ENCODE assay signal across 18 cellular contexts in the genomic region with DNA sequence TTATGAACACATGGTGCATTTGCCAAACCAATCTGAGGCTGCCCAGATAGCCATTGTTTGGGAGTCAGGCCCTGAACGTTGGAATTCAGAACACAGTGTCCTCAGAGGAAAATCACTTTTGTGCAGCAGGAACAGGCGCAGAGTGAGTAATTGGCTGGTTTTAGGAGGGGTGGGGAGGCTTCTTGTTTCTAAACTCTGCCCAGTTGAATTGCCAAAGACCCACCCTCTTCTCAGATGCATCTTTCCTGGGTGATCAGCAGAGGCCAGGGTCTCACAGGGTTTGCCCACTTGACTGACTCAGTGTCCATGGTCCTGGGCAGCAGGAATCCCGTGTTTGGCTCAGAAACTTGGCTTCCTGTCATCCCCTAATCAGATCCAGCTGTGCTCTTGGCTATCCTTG. TPM values are rescaled to one million over a fixed set of nuclear protein-coding genes. Genes with fewer than 3 reads are reported as not detected.
A peak's percentile ranks its signal among the peaks of the same experiment; 100 is the strongest.
DNase-seq lines count a peak whose midpoint lies in the region; ATAC-seq and TF ChIP-seq lines count a peak whose summit lies in the region.
"Had no signal": no experiment of that assay in that cellular context is flagged by ENCODE, and none has a peak within 500 bp of the region (broad histone marks: within the 10 kb centered on the region; RNA-seq: fewer than 3 reads in every experiment).

No MANE protein-coding gene starts in this region.

- H3K27me3 Mint-ChIP-seq in mesothelial cell of epicardium (ENCODE audit: low read depth): peaks cover 27% of the 10 kb centered on the region
- H3K27me3 Mint-ChIP-seq: activated CD4-positive, alpha-beta T cell treated with anti-CD3 and anti-CD28 coated beads for 36 hours had no signal

- in situ Hi-C loops in astrocyte of the spinal cord (cut with HindIII; ENCODE audit: low sequenced_read_pairs): no loop called here

- H3K9me3 Mint-ChIP-seq in mesothelial cell of epicardium: no peaks in the 10 kb centered on the region
- H3K9me3 Mint-ChIP-seq: nephron had no signal

- H3K4me3 ChIP-seq in astrocyte of the spinal cord (ENCODE audit: low read depth, low read length) (no peak overlapping the region), skeletal muscle cell (ENCODE audit: low read depth, low read length) (no peak overlapping the region)
- H3K4me3 ChIP-seq: coronary artery, GM12878 had no signal

- DNase-seq in AG20443 (ENCODE audit: low spot score): peak; percentile 42
- DNase-seq in astrocyte of the spinal cord (ENCODE audit: low read depth, low spot score): peak; percentile 33
- DNase-seq in left ventricle myocardium superior: no peak
- DNase-seq in skeletal muscle cell (ENCODE audit: low read depth): peak; percentile 44
- DNase-seq in NCI-H2196 treated with DMSO at 0.1 percent for 48 hours (lab: John Stamatoyannopoulos, UW; ENCODE audit: unreplicated experiment): no peak
- no peak for DNase-seq in activated gamma-delta T cell (lab: John Stamatoyannopoulos, UW)
- DNase-seq in mesothelial cell of epicardium (ENCODE audit: low spot score in 2 of 2, unreplicated experiment in 2 of 2): no peak
- DNase-seq: activated CD4-positive, alpha-beta T cell treated with anti-CD3 and anti-CD28 coated beads for 36 hours; activated naive CD4-positive, alpha-beta T cell; DMS79 treated with DMSO at 0.1 percent for 48 hours; NCI-H2081 treated with DMSO at 0.1 percent for 48 hours had no signal

- intact Hi-C loops in left ventricle myocardium superior (cut with micrococcal nuclease): no loop called here

- no peak overlapping the region for H3K4me3 Mint-ChIP-seq in mesothelial cell of epicardium
- H3K4me3 Mint-ChIP-seq: activated CD4-positive, alpha-beta T cell treated with anti-CD3 and anti-CD28 coated beads for 36 hours; B cell had no signal

- H3K36me3 Mint-ChIP-seq in mesothelial cell of epicardium: no peaks in the 10 kb centered on the region

- no peak overlapping the region for H3K27ac Mint-ChIP-seq in mesothelial cell of epicardium
- H3K27ac Mint-ChIP-seq: activated CD4-positive, alpha-beta T cell treated with anti-CD3 and anti-CD28 coated beads for 36 hours; B cell; nephron had no signal

- ATAC-seq in left ventricle myocardium superior (peak; percentile 78), GM19351 (IDR thresholded peaks at IDR 0.05; ENCODE audit: unreplicated experiment) (no peak)
- ATAC-seq: activated CD4-positive, alpha-beta T cell treated with anti-CD3 and anti-CD28 coated beads for 36 hours; GM12878; left colon had no signal

- TF ChIP-seq CTCF in astrocyte of the spinal cord (IDR thresholded peaks at IDR 0.05; ENCODE audit: low read depth, low read length): no peak
- TF ChIP-seq CTCF in mesothelial cell of epicardium (IDR thresholded peaks at IDR 0.05; ENCODE audit: unreplicated experiment): no peak

- H3K4me1 Mint-ChIP-seq in mesothelial cell of epicardium: no peaks in the 10 kb centered on the region
- H3K4me1 Mint-ChIP-seq: B cell had no signal

RNA-seq across cellular contexts. Expression of a gene that starts 24.3 kb away (rescaled TPM):
- total RNA-seq in left ventricle myocardium superior: not detected
- not detected in 3 replicates for total RNA-seq in mesothelial cell of epicardium
- total RNA-seq: activated CD4-positive, alpha-beta T cell treated with anti-CD3 and anti-CD28 coated beads for 36 hours; B cell; glomerular endothelial cell; GM12878; left colon had no signal

Comparison
In these comparisons a context has a peak if more than half of its experiments do, and no peak if none do; other contexts are left out.
1. DNase-seq: peak in AG20443 (single experiment), astrocyte of the spinal cord (single experiment) and skeletal muscle cell (single experiment); none in left ventricle myocardium superior (single experiment), NCI-H2196 treated with DMSO at 0.1 percent for 48 hours (single experiment), activated gamma-delta T cell (single experiment) and mesothelial cell of epicardium (0 of 2).